ENCODE assay signal across 18 cellular contexts in the genomic region with DNA sequence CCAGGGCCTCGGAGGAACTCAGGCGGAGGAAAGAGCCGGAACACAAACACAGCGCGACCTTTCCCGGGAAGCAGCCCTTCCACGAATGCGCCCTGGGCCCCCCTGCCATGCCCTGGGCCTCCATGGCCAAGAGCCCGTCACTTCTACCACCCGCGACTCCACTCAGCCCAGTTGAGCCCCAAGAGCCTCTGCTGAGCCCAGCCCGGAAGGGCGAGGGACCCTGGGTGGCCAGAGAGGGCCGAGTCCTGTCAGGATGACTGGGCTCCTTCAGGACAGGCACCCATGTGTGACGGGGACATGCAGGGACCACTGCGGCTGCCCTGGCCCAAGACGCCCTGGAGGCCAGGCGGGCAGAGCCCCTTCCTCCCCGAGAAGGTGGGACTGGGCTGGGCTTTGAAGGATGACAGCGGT. TPM values are rescaled to one million over a fixed set of nuclear protein-coding genes. Genes with fewer than 3 reads are reported as not detected.
A peak's percentile ranks its signal among the peaks of the same experiment; 100 is the strongest.
DNase-seq lines count a peak whose midpoint lies in the region; ATAC-seq and TF ChIP-seq lines count a peak whose summit lies in the region.
"Had no signal": no experiment of that assay in that cellular context is flagged by ENCODE, and none has a peak within 500 bp of the region (broad histone marks: within the 10 kb centered on the region; RNA-seq: fewer than 3 reads in every experiment).

No MANE protein-coding gene starts in this region.

- TF ChIP-seq CTCF in CD14-positive monocyte (IDR thresholded peaks at IDR 0.05) (no peak), adrenal gland (IDR thresholded peaks at IDR 0.05) (no peak), spleen (IDR thresholded peaks at IDR 0.05 in 8 of 11, conservative IDR thresholded peaks at IDR 0.05 in 3 of 11) (no peak), GM20000 (IDR thresholded peaks at IDR 0.05; ENCODE audit: extremely low read depth, missing control alignments) (no peak)

- no peaks in the 10 kb centered on the region for H3K4me1 ChIP-seq in adrenal gland (replicated peaks in 1 of 2)
- no peaks in the 10 kb centered on the region for H3K4me1 ChIP-seq in spleen
- H3K4me1 ChIP-seq: A549, Caco-2 had no signal

- no peak overlapping the region for H3K4me3 Mint-ChIP-seq in CD14-positive monocyte
- H3K4me3 Mint-ChIP-seq: H9 had no signal

- H3K27ac ChIP-seq in adrenal gland (peak overlapping the region in 1 of 5 donors; percentile 3), spleen (no peak overlapping the region)
- H3K27ac ChIP-seq: A549, RWPE1 had no signal

- H3K27me3 ChIP-seq in adrenal gland (no peaks in the 10 kb centered on the region), spleen (replicated peaks in 1 of 7) (peaks cover 0 to 27% (median 0%) of the 10 kb centered on the region in 7 donors)

- no peak for TF ChIP-seq POLR2A in adrenal gland (IDR thresholded peaks at IDR 0.05)
- no peak for TF ChIP-seq POLR2A in spleen (IDR thresholded peaks at IDR 0.05)

- no peaks in the 10 kb centered on the region for H3K36me3 ChIP-seq in adrenal gland (replicated peaks in 1 of 2)
- H3K36me3 ChIP-seq in spleen, result no peaks in the 10 kb centered on the region

- intact Hi-C loops in CD14-positive monocyte (cut with micrococcal nuclease), result no loop called here
- intact Hi-C loops in adrenal gland (cut with DNase I), result no loop called here
- intact Hi-C loops in spleen (cut with DNase I; ENCODE audit: low total_unique reads), result no loop called here

- no peaks in the 10 kb centered on the region for H3K36me3 Mint-ChIP-seq in CD14-positive monocyte

- H3K4me1 Mint-ChIP-seq in CD14-positive monocyte, result peaks cover 5% of the 10 kb centered on the region

- H3K9me3 Mint-ChIP-seq in CD14-positive monocyte, result peaks cover 0 to under 1% (median 0%) of the 10 kb centered on the region in 7 donors

- ATAC-seq in left lobe of liver, result no peak
- ATAC-seq: A549, PC-3 had no signal

- peaks cover 13 to 21% (median 21%) of the 10 kb centered on the region in 3 donors for H3K27me3 Mint-ChIP-seq in CD14-positive monocyte (ENCODE audit: low read depth in 3 of 3)

- H3K27ac Mint-ChIP-seq in CD14-positive monocyte, result no peak overlapping the region
- H3K27ac Mint-ChIP-seq: H9 had no signal

- H3K4me3 ChIP-seq in adrenal gland, result no peak overlapping the region
- H3K4me3 ChIP-seq in spleen, result no peak overlapping the region
- H3K4me3 ChIP-seq: A549 had no signal

- H3K9me3 ChIP-seq in adrenal gland (replicated peaks in 1 of 3), result no peaks in the 10 kb centered on the region
- H3K9me3 ChIP-seq in spleen, result peaks cover 0 to under 1% (median 0%) of the 10 kb centered on the region in 8 donors
- H3K9me3 ChIP-seq: A549, Caco-2 had no signal

- peak; percentile 37 for DNase-seq in CD14-positive monocyte (ENCODE audit: low spot score)
- DNase-seq in adrenal gland, result peak in 4 of 7 donors; percentile 2 to 40 (median 11)
- DNase-seq in left lobe of liver (ENCODE audit: low spot score), result peak; percentile 35
- DNase-seq in spleen, result peak; percentile 42
- DNase-seq in GM20000 (ENCODE audit: low spot score), result no peak
- no peak for DNase-seq in HK-2 (ENCODE audit: unreplicated experiment)
- no peak for DNase-seq in GM19240 (ENCODE audit: insufficient read length, low spot score)
- DNase-seq: Caco-2, NCI-H1092, NCI-H2081 treated with DMSO at 0.1 percent for 48 hours, NCI-H510A treated with DMSO at 0.1 percent for 48 hours, NCI-H82 had no signal

- 84 to 93% (median 89%) methylated on average over 6 to 20 of the region's 20 CpGs for WGBS in adrenal gland, 4 donors
- WGBS in spleen, 5 donors, result 85 to 90% (median 87%) methylated on average over 7 to 20 of the region's 20 CpGs

RNA-seq across cellular contexts. Expression of gene LCN1, which starts 5.7 kb away (rescaled TPM):
- polyA plus RNA-seq in CD14-positive monocyte (not detected), adrenal gland (not detected), spleen (under 1 TPM in 1 of 3 donors, not detected in 2; 0.09 TPM)
- total RNA-seq in adrenal gland (not detected), left lobe of liver (not detected), spleen (not detected)
- total RNA-seq: Caco-2, H9, HT-29, MCF 10A, PC-3 had no signal
- polyA plus RNA-seq: A549 had no signal

RNA-seq across cellular contexts. Expression of gene MRPS2, which starts 15.1 kb away (rescaled TPM):
- 10 to 100 TPM; 27.9 to 30.2 TPM for polyA plus RNA-seq in CD14-positive monocyte
- total RNA-seq in adrenal gland, result 10 to 100 TPM; 43.7 to 84.1 (median 64.7) TPM
- 10 to 100 TPM; 31.8 to 62.0 (median 52.0) TPM for polyA plus RNA-seq in adrenal gland
- 30.7 TPM for total RNA-seq in left lobe of liver
- 10 to 100 TPM; 19.2 to 34.1 (median 24.1) TPM for total RNA-seq in spleen
- polyA plus RNA-seq in spleen, result 10 to 100 TPM; 29.8 to 40.6 (median 34.5) TPM

RNA-seq across cellular contexts. Expression of gene OBP2A, which starts 30.4 kb away (rescaled TPM):
- polyA plus RNA-seq in CD14-positive monocyte (not detected), adrenal gland (not detected), spleen (not detected)
- total RNA-seq in adrenal gland (not detected), left lobe of liver (not detected), spleen (under 1 TPM in 1 of 7 donors, not detected in 6; 0.40 TPM)
- total RNA-seq: Caco-2, H9, HT-29, MCF 10A, PC-3 had no signal
- polyA plus RNA-seq: A549 had no signal

RNA-seq across cellular contexts. Expression of gene PPP1R26, which starts 36.0 kb away (rescaled TPM):
- polyA plus RNA-seq in CD14-positive monocyte (under 1 TPM; 0.56 to 0.60 TPM), adrenal gland (10 to 100 TPM in 2 of 3 donors, 1 to 10 TPM in 1; 3.3 to 20.7 (median 11.5) TPM), spleen (1 to 10 TPM; 1.8 to 4.5 (median 2.3) TPM)
- total RNA-seq in adrenal gland (10 to 100 TPM; 12.2 to 34.8 (median 19.1) TPM), left lobe of liver (7.4 TPM), spleen (10 to 100 TPM in 2 of 7 donors, 1 to 10 TPM in 5; 6.7 to 18.7 (median 9.7) TPM)

RNA-seq across cellular contexts. Expression of gene PAEP, which starts 46.0 kb away (rescaled TPM):
- polyA plus RNA-seq in CD14-positive monocyte (not detected), adrenal gland (not detected), spleen (not detected)
- total RNA-seq in adrenal gland (not detected), left lobe of liver (not detected), spleen (not detected)
- total RNA-seq: Caco-2, H9, HT-29, MCF 10A, PC-3 had no signal
- polyA plus RNA-seq: A549 had no signal

Comparison
In these comparisons a context has a peak if more than half of its experiments do, and no peak if none do; other contexts are left out.
1. DNase-seq: peak in CD14-positive monocyte (single experiment), adrenal gland (4 of 7), left lobe of liver (single experiment) and spleen (single experiment); none in GM20000 (single experiment), HK-2 (single experiment) and GM19240 (single experiment).